Comparison of ENCODE assay signal across 21 cellular contexts in genomic region chr19:50465000-50465399, GRCh38. TPM values are rescaled to one million over a fixed set of nuclear protein-coding genes. Genes with fewer than 3 reads are reported as not detected.
DNase-seq lines count a peak whose midpoint lies in the region; ATAC-seq, FAIRE-seq and TF ChIP-seq lines count a peak whose summit lies in the region.
"Had no signal": no experiment of that assay in that cellular context is flagged by ENCODE, and none has a peak within 500 bp of the region (broad histone marks: within the 10 kb centered on the region; RNA-seq: fewer than 3 reads in every experiment).

No MANE protein-coding gene starts in this region.

- POLR2A ChIA-PET in OCI-LY7 (lab: Charles Lee): no interaction called here

- H3K27ac ChIP-seq in osteoblast (ENCODE audit: low read depth, low read length): no peak overlapping the region
- H3K27ac ChIP-seq in OCI-LY7 (ENCODE audit: low read depth, low read length, poor library complexity, severe bottlenecking): no peak overlapping the region
- H3K27ac ChIP-seq: BLaER1 treated with 17β-estradiol and CSF1 and Interleukin-3, amounts not matched to agents 10 nM and 100 nM had no signal

- no TSS peak for BruUV-seq in OCI-LY7 (replicated peaks; lab: Mats Ljungman, UMichigan)

- no peaks in the 10 kb centered on the region for H3K27me3 ChIP-seq in osteoblast (ENCODE audit: insufficient read depth, low read length)
- H3K27me3 ChIP-seq: BLaER1 treated with 17β-estradiol and CSF1 and Interleukin-3, amounts not matched to agents 10 nM and 100 nM; SJCRH30 had no signal

- H3K4me1 ChIP-seq in osteoblast (ENCODE audit: insufficient read depth, low read length) (peaks cover 6% of the 10 kb centered on the region), OCI-LY7 (ENCODE audit: insufficient read depth, low read length, poor library complexity, severe bottlenecking) (peaks cover 17% of the 10 kb centered on the region)

- no peak for FAIRE-seq in GM19239 (lab: Jason Lieb, UNC)
- FAIRE-seq: GM12878, RCC 7860 had no signal

- peak; percentile 46 for ATAC-seq in left colon
- ATAC-seq: GM12878 had no signal

- H2AFZ ChIP-seq in osteoblast (ENCODE audit: low read length) (no peak overlapping the region), OCI-LY7 (ENCODE audit: low read length) (no peak overlapping the region)

- H3K27me3 Mint-ChIP-seq in activated naive CD8-positive, alpha-beta T cell treated with anti-CD3 and anti-CD28 coated beads for 36 hours: peaks cover 14% of the 10 kb centered on the region

- intact Hi-C loops in left colon (cut with DNase I, micrococcal nuclease): loop anchor here in 1 of 2 donors (10.0 kb wide), 1 partner anchor 100 kb away; the partner anchor contains the start of gene NAPSA
- intact Hi-C loops in OCI-LY7 (cut with micrococcal nuclease; ENCODE audit: unreplicated experiment): no loop called here

- no peaks in the 10 kb centered on the region for H4K20me1 ChIP-seq in osteoblast (ENCODE audit: insufficient read depth, low read length)
- no peaks in the 10 kb centered on the region for H4K20me1 ChIP-seq in OCI-LY7 (ENCODE audit: insufficient read depth, low read length)
- H4K20me1 ChIP-seq: BLaER1 treated with 17β-estradiol and CSF1 and Interleukin-3, amounts not matched to agents 10 nM and 100 nM had no signal

- H3K36me3 ChIP-seq in osteoblast (ENCODE audit: insufficient read depth, low read length): no peaks in the 10 kb centered on the region
- H3K36me3 ChIP-seq in OCI-LY7 (ENCODE audit: insufficient read depth, low read length): no peaks in the 10 kb centered on the region
- H3K36me3 ChIP-seq: BLaER1 treated with 17β-estradiol and CSF1 and Interleukin-3, amounts not matched to agents 10 nM and 100 nM; SJCRH30 had no signal

- H3K4me3 ChIP-seq in osteoblast (ENCODE audit: insufficient read depth, low read length) (no peak overlapping the region), OCI-LY7 (ENCODE audit: low read depth, low read length, poor library complexity, severe bottlenecking) (no peak overlapping the region)
- H3K4me3 ChIP-seq: BLaER1 treated with 17β-estradiol and CSF1 and Interleukin-3, amounts not matched to agents 10 nM and 100 nM; GM12878 had no signal

- H3K27ac Mint-ChIP-seq in activated naive CD8-positive, alpha-beta T cell treated with anti-CD3 and anti-CD28 coated beads for 36 hours: no peak overlapping the region
- H3K27ac Mint-ChIP-seq: CD4-positive, alpha-beta memory T cell; HFFc6 had no signal

- H3K9me3 Mint-ChIP-seq in activated naive CD8-positive, alpha-beta T cell treated with anti-CD3 and anti-CD28 coated beads for 36 hours: no peaks in the 10 kb centered on the region
- H3K9me3 Mint-ChIP-seq: CD4-positive, alpha-beta memory T cell; HFFc6 had no signal

- DNase-seq in left colon (no peak), osteoblast (ENCODE audit: insufficient read length, low spot score, missing footprints) (peak; percentile 30), OCI-LY7 (ENCODE audit: low spot score) (no peak), GM19239 (ENCODE audit: insufficient read length, low spot score) (no peak)
- DNase-seq in activated naive CD8-positive, alpha-beta T cell treated with anti-CD3 and anti-CD28 coated beads for 36 hours: no peak
- DNase-seq: CD4-positive, alpha-beta memory T cell; DND-41; H7; HFFc6; Kasumi-1; NCI-H1048; NCI-H1417 treated with DMSO at 0.1 percent for 48 hours; NCI-H187; NCI-H446; NCI-H526; OCI-M1; SJCRH30 had no signal

- no peaks in the 10 kb centered on the region for H3K9me2 ChIP-seq in OCI-LY7 (ENCODE audit: insufficient read depth, low read length)

- H3K4me1 Mint-ChIP-seq in activated naive CD8-positive, alpha-beta T cell treated with anti-CD3 and anti-CD28 coated beads for 36 hours: peaks cover 5% of the 10 kb centered on the region

- H3K4me3 Mint-ChIP-seq in activated naive CD8-positive, alpha-beta T cell treated with anti-CD3 and anti-CD28 coated beads for 36 hours: no peak overlapping the region
- H3K4me3 Mint-ChIP-seq: CD4-positive, alpha-beta memory T cell; HFFc6 had no signal

- CTCF ChIA-PET in OCI-LY7 (lab: Charles Lee; ENCODE audit: unreplicated experiment): no interaction called here

- H3K36me3 Mint-ChIP-seq in activated naive CD8-positive, alpha-beta T cell treated with anti-CD3 and anti-CD28 coated beads for 36 hours: no peaks in the 10 kb centered on the region
- H3K36me3 Mint-ChIP-seq: CD4-positive, alpha-beta memory T cell had no signal

- H3K4me2 ChIP-seq in osteoblast (ENCODE audit: insufficient read depth, low read length) (no peak overlapping the region), OCI-LY7 (ENCODE audit: low read length) (no peak overlapping the region)
- H3K4me2 ChIP-seq: BLaER1 treated with 17β-estradiol and CSF1 and Interleukin-3, amounts not matched to agents 10 nM and 100 nM had no signal

- no peaks in the 10 kb centered on the region for H3K9me3 ChIP-seq in osteoblast (ENCODE audit: low read depth, low read length)
- H3K9me3 ChIP-seq in OCI-LY7 (ENCODE audit: low read length): no peaks in the 10 kb centered on the region
- H3K9me3 ChIP-seq: BLaER1 treated with 17β-estradiol and CSF1 and Interleukin-3, amounts not matched to agents 10 nM and 100 nM; SJCRH30 had no signal

- H3K79me2 ChIP-seq in osteoblast (ENCODE audit: insufficient read depth, low read length): no peaks in the 10 kb centered on the region
- H3K79me2 ChIP-seq in OCI-LY7 (ENCODE audit: insufficient read depth, low read depth, low read length): no peaks in the 10 kb centered on the region

- TF ChIP-seq CTCF in osteoblast (IDR thresholded peaks at IDR 0.05; ENCODE audit: extremely low read depth, low read depth, low read length) (no peak), OCI-LY7 (conservative IDR thresholded peaks at IDR 0.05; ENCODE audit: low read length) (no peak)

RNA-seq across cellular contexts. Expression of gene EMC10, which starts 11.3 kb away (rescaled TPM):
- total RNA-seq in left colon: 100 to 1,000 TPM; 125 to 132 TPM
- total RNA-seq in osteoblast: 47.1 and 56.5 TPM in 2 replicates
- total RNA-seq in OCI-LY7 (2014; rRNA removed; shearing (Covaris generic)): 44.4 and 45.2 TPM in 2 replicates
- 37.5 and 39.1 TPM in 2 replicates for total RNA-seq in OCI-LY7 (2022)
- total RNA-seq in activated naive CD8-positive, alpha-beta T cell treated with anti-CD3 and anti-CD28 coated beads for 36 hours: 10 to 100 TPM; 49.7 to 50.1 TPM

RNA-seq across cellular contexts. Expression of gene GARIN5A, which starts 11.6 kb away (rescaled TPM):
- total RNA-seq in left colon (1 to 10 TPM; 1.5 to 3.1 TPM), osteoblast (0.29 and 0.36 TPM in 2 replicates), OCI-LY7 (2022) (0.59 and 1.00 TPM in 2 replicates)
- 0.63 and 0.85 TPM in 2 replicates for total RNA-seq in OCI-LY7 (2014; rRNA removed; shearing (Covaris generic))
- total RNA-seq in activated naive CD8-positive, alpha-beta T cell treated with anti-CD3 and anti-CD28 coated beads for 36 hours: under 1 TPM; 0.52 to 0.90 TPM
- total RNA-seq: GM12878 had no signal

RNA-seq across cellular contexts. Expression of gene MYBPC2, which starts 32.3 kb away (rescaled TPM):
- total RNA-seq in left colon: under 1 TPM in 1 of 2 donors, not detected in 1; 0.06 TPM
- total RNA-seq in osteoblast: not detected in 2 replicates
- total RNA-seq in OCI-LY7 (2014; rRNA removed; shearing (Covaris generic)): 10.6 and 15.4 TPM in 2 replicates
- 22.2 and 28.2 TPM in 2 replicates for total RNA-seq in OCI-LY7 (2022)
- under 1 TPM; 0.12 to 0.45 TPM for total RNA-seq in activated naive CD8-positive, alpha-beta T cell treated with anti-CD3 and anti-CD28 coated beads for 36 hours
- total RNA-seq: CD4-positive, alpha-beta memory T cell; HFFc6; MCF 10A had no signal

RNA-seq across cellular contexts. Expression of gene JOSD2, which starts 46.0 kb away (rescaled TPM):
- total RNA-seq in left colon (10 to 100 TPM; 32.7 to 35.6 TPM), osteoblast (19.4 and 22.8 TPM in 2 replicates), OCI-LY7 (2022) (15.9 and 17.8 TPM in 2 replicates)
- total RNA-seq in OCI-LY7 (2014; rRNA removed; shearing (Covaris generic)): 10.6 and 13.0 TPM in 2 replicates
- total RNA-seq in activated naive CD8-positive, alpha-beta T cell treated with anti-CD3 and anti-CD28 coated beads for 36 hours: 10 to 100 TPM; 26.2 to 27.0 TPM

RNA-seq across cellular contexts. Expression of gene SPIB, which starts 46.3 kb away (rescaled TPM):
- total RNA-seq in left colon (10 to 100 TPM; 48.2 to 93.6 TPM), osteoblast (0.36 TPM in 1 of 2 replicates, not detected in the other), OCI-LY7 (2022) (99.4 and 101 TPM in 2 replicates)
- 122 and 145 TPM in 2 replicates for total RNA-seq in OCI-LY7 (2014; rRNA removed; shearing (Covaris generic))
- total RNA-seq in activated naive CD8-positive, alpha-beta T cell treated with anti-CD3 and anti-CD28 coated beads for 36 hours: 1 to 10 TPM; 1.6 TPM
- total RNA-seq: CD4-positive, alpha-beta memory T cell; HFFc6; MCF 10A had no signal

Comparison
In these comparisons a context has a peak if more than half of its experiments do, and no peak if none do; other contexts are left out.
1. RNA of gene MYBPC2, which starts 32.3 kb away (total RNA-seq): 10.6 to 28.2 TPM in OCI-LY7; 0.12 to 0.45 TPM in activated naive CD8-positive, alpha-beta T cell treated with anti-CD3 and anti-CD28 coated beads for 36 hours, 0.06 TPM in left colon and not detected in osteoblast; every median in the first group is over 4 times any median in the second.